ENCODE assay signal across 25 cellular contexts in the genomic region with DNA sequence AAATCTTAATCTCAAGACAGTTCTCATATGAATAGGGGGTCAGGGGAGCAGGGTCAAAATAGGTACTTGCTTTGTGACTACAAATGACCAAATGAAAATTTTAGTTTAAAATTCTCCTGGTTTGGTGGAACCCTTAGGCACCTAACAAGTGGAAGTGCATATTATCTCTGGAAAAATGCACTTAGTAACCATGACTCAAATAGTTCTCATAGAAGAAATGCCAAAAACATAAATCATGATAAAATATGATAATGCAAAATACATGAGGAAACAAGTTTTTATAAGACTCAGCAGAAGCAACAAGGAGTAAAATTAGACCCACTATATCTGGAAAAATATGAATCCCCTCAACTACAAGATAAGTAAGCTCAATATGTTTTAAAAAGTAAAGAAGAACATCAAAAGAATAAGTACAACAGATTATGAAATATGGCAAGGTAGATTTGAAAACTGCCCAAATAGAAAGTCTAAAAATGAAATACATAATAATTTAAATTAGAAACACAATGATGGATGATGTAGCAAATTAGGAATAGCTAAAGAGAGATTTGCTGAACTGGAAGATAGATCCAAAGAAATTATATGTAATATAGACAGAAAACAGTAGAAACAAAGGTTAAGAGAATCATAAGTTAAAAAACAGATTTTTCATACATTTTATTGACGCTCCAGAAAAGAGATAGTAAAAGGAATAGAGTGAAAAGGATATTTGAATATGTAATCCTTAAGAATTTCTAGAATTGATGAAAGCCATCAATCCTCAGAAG.
"Had no signal": no experiment of that assay in that cellular context is flagged by ENCODE, and none has a peak within 500 bp of the region (broad histone marks: within the 10 kb centered on the region; RNA-seq: fewer than 3 reads in every experiment).

No MANE protein-coding gene starts in this region.

- H3K4me3 ChIP-seq: ascending aorta, cardiac muscle cell, dorsolateral prefrontal cortex, gastroesophageal sphincter, heart left ventricle, mucosa of descending colon, prostate gland, right atrium auricular region, stomach, thoracic aorta, upper lobe of left lung had no signal

- H3K4me1 ChIP-seq: ascending aorta, heart left ventricle, prostate gland, right atrium auricular region, stomach, upper lobe of left lung had no signal

- H3K4me1 Mint-ChIP-seq: activated B cell treated with CpG ODN at 0.5 μM for 24 hours; activated CD4-positive, alpha-beta memory T cell treated with anti-CD3 and anti-CD28 coated beads, Interleukin-2, amount 10 ng/mL, durations not matched to agents 7 days and 5 days; activated naive CD4-positive, alpha-beta T cell treated with anti-CD3 and anti-CD28 coated beads, Interleukin-2, amount 10 ng/mL, durations not matched to agents 7 days and 5 days; activated naive CD8-positive, alpha-beta T cell treated with anti-CD3 and anti-CD28 coated beads, Interleukin-2, amount 50 U/mL, for 24 hours; T-cell had no signal

- DNase-seq: activated B cell treated with CpG ODN at 0.5 μM for 24 hours; activated CD4-positive, alpha-beta memory T cell treated with anti-CD3 and anti-CD28 coated beads, Interleukin-2, amount 10 ng/mL, durations not matched to agents 7 days and 5 days; activated CD4-positive, alpha-beta T cell treated with anti-CD3 and anti-CD28 coated beads for 4 hours; activated naive CD4-positive, alpha-beta T cell treated with anti-CD3 and anti-CD28 coated beads, Interleukin-2, amount 10 ng/mL, durations not matched to agents 7 days and 5 days; activated naive CD8-positive, alpha-beta T cell treated with anti-CD3 and anti-CD28 coated beads, Interleukin-2, amount 50 U/mL, for 24 hours; activated T-cell treated with anti-CD3 and anti-CD28 coated beads, Interleukin-2, amount 50 U/mL, for 4 hours; dorsolateral prefrontal cortex; erythroblast; heart left ventricle; left ventricle myocardium superior; mucosa of descending colon; naive B cell; stimulated activated CD4-positive, alpha-beta T cell treated with anti-CD3 and anti-CD28 coated beads, Interleukin-4, amount 100 ng/mL, for 1 hour; stomach; T-cell; T-helper 9 cell; upper lobe of left lung had no signal

- ATAC-seq: activated naive CD8-positive, alpha-beta T cell treated with anti-CD3 and anti-CD28 coated beads, Interleukin-2, amount 50 U/mL, for 24 hours; activated T-cell treated with anti-CD3 and anti-CD28 coated beads, Interleukin-2, amount 50 U/mL, for 4 hours; gastroesophageal sphincter; heart left ventricle; left ventricle myocardium superior; mucosa of descending colon; T-cell had no signal

- H3K27ac ChIP-seq: ascending aorta, cardiac muscle cell, dorsolateral prefrontal cortex, gastroesophageal sphincter, heart left ventricle, prostate gland, right atrium auricular region, stomach, thoracic aorta, upper lobe of left lung had no signal

- H3K27me3 ChIP-seq: ascending aorta, cardiac muscle cell, dorsolateral prefrontal cortex, gastroesophageal sphincter, heart left ventricle, right atrium auricular region, stomach, upper lobe of left lung had no signal

- H3K9me3 Mint-ChIP-seq: activated CD4-positive, alpha-beta memory T cell treated with anti-CD3 and anti-CD28 coated beads, Interleukin-2, amount 10 ng/mL, durations not matched to agents 7 days and 5 days; activated naive CD4-positive, alpha-beta T cell treated with anti-CD3 and anti-CD28 coated beads, Interleukin-2, amount 10 ng/mL, durations not matched to agents 7 days and 5 days; activated T-cell treated with anti-CD3 and anti-CD28 coated beads, Interleukin-2, amount 50 U/mL, for 4 hours had no signal

- H3K36me3 Mint-ChIP-seq: activated naive CD4-positive, alpha-beta T cell treated with anti-CD3 and anti-CD28 coated beads, Interleukin-2, amount 10 ng/mL, durations not matched to agents 7 days and 5 days; T-cell had no signal

- H3K4me3 Mint-ChIP-seq: activated B cell treated with CpG ODN at 0.5 μM for 24 hours; activated CD4-positive, alpha-beta memory T cell treated with anti-CD3 and anti-CD28 coated beads, Interleukin-2, amount 10 ng/mL, durations not matched to agents 7 days and 5 days; activated naive CD4-positive, alpha-beta T cell treated with anti-CD3 and anti-CD28 coated beads, Interleukin-2, amount 10 ng/mL, durations not matched to agents 7 days and 5 days; activated naive CD8-positive, alpha-beta T cell treated with anti-CD3 and anti-CD28 coated beads, Interleukin-2, amount 50 U/mL, for 24 hours; activated T-cell treated with anti-CD3 and anti-CD28 coated beads, Interleukin-2, amount 50 U/mL, for 4 hours; memory B cell; naive B cell; neural crest cell; T-cell had no signal

- H3K27ac Mint-ChIP-seq: activated B cell treated with CpG ODN at 0.5 μM for 24 hours; activated CD4-positive, alpha-beta memory T cell treated with anti-CD3 and anti-CD28 coated beads, Interleukin-2, amount 10 ng/mL, durations not matched to agents 7 days and 5 days; activated naive CD4-positive, alpha-beta T cell treated with anti-CD3 and anti-CD28 coated beads, Interleukin-2, amount 10 ng/mL, durations not matched to agents 7 days and 5 days; activated naive CD8-positive, alpha-beta T cell treated with anti-CD3 and anti-CD28 coated beads, Interleukin-2, amount 50 U/mL, for 24 hours; memory B cell; T-cell had no signal

- H3K9me3 ChIP-seq: ascending aorta, gastroesophageal sphincter, mucosa of descending colon, prostate gland, stomach, thoracic aorta, upper lobe of left lung had no signal

- H3K27me3 Mint-ChIP-seq: activated B cell treated with CpG ODN at 0.5 μM for 24 hours; activated naive CD4-positive, alpha-beta T cell treated with anti-CD3 and anti-CD28 coated beads, Interleukin-2, amount 10 ng/mL, durations not matched to agents 7 days and 5 days; activated naive CD8-positive, alpha-beta T cell treated with anti-CD3 and anti-CD28 coated beads, Interleukin-2, amount 50 U/mL, for 24 hours; memory B cell; naive B cell; T-cell had no signal

- H3K36me3 ChIP-seq: ascending aorta, cardiac muscle cell, gastroesophageal sphincter, heart left ventricle, prostate gland, right atrium auricular region, stomach, thoracic aorta, upper lobe of left lung had no signal
